Comparison of ENCODE assay signal across 12 cellular contexts in the genomic region with DNA sequence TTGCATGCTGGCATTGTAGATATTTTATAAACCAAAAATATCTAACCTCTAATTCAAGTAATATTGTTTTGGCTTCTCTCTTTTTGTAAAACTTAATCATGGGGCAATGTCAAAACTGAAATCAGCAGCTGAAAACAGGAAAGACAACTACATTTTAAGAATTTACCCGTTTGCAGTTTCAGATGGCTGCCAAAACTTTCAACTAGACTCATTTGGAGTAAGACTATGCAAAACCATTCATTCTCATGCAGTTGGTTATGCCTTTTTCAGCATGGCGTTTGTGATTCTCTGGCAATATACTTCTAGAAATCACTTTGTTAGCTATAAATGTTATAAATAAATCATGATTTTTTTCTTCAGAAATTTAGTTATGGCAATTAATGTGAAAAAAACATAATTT.
DNase-seq lines count a peak whose midpoint lies in the region; ATAC-seq and TF ChIP-seq lines count a peak whose summit lies in the region.
"Had no signal": no experiment of that assay in that cellular context is flagged by ENCODE, and none has a peak within 500 bp of the region (broad histone marks: within the 10 kb centered on the region; RNA-seq: fewer than 3 reads in every experiment).

No MANE protein-coding gene starts in this region.

- no peak overlapping the region for H3K9ac ChIP-seq in mammary epithelial cell (ENCODE audit: insufficient read depth, low read length)

- in situ Hi-C loops in mammary epithelial cell (cut with MboI; ENCODE audit: low sequenced_read_pairs in 2 of 2) = no loop called here

- no peak overlapping the region for H3K27ac ChIP-seq in mammary epithelial cell (ENCODE audit: insufficient read depth, low read depth, low read length)
- H3K27ac ChIP-seq: HL-60 had no signal

- CTCF ChIA-PET in mammary epithelial cell (lab: Charles Lee; ENCODE audit: low non-redundant PET) = no interaction called here

- no peaks in the 10 kb centered on the region for H3K36me3 ChIP-seq in mammary epithelial cell (ENCODE audit: insufficient read depth, low read length)

- H3K27ac Mint-ChIP-seq in chondrocyte (ENCODE audit: unreplicated experiment) = no peak overlapping the region
- H3K27ac Mint-ChIP-seq: B cell had no signal

- no peaks in the 10 kb centered on the region for H3K4me1 ChIP-seq in mammary epithelial cell (ENCODE audit: insufficient read depth, low read length)

- peaks cover 11% of the 10 kb centered on the region for H3K27me3 Mint-ChIP-seq in chondrocyte (ENCODE audit: low read depth)

- 63% methylated on average over 2 of the region's 2 CpGs for WGBS in mammary epithelial cell (ENCODE audit: low coverage, missing lambda C conversion rate)

- no TSS peak for BruUV-seq in mammary epithelial cell (replicated peaks; lab: Mats Ljungman, UMichigan)

- H3K9me3 ChIP-seq in mammary epithelial cell (replicated peaks; ENCODE audit: insufficient read depth, low read length) = no peaks in the 10 kb centered on the region

- no peak overlapping the region for H3K4me3 ChIP-seq in mammary epithelial cell (replicated peaks in 1 of 3; ENCODE audit: insufficient read depth in 1 of 3, low read depth in 2 of 3, low read length in 3 of 3)

- dilution Hi-C loops in mammary epithelial cell (cut with HindIII; ENCODE audit: low sequenced_read_pairs) = no loop called here

- no peak overlapping the region for H3K4me2 ChIP-seq in mammary epithelial cell (ENCODE audit: insufficient read depth, low read depth, low read length)

- ATAC-seq in GM18861 (IDR thresholded peaks at IDR 0.05; ENCODE audit: unreplicated experiment) (peak; percentile 80), GM21390 (IDR thresholded peaks at IDR 0.05; ENCODE audit: unreplicated experiment) (peak; percentile 86), HG02973 (IDR thresholded peaks at IDR 0.05; ENCODE audit: unreplicated experiment) (peak; percentile 86), HG03558 (IDR thresholded peaks at IDR 0.05; ENCODE audit: extremely low read depth, unreplicated experiment) (peak; percentile 64)

- H3K4me3 Mint-ChIP-seq in chondrocyte (ENCODE audit: unreplicated experiment) = no peak overlapping the region
- H3K4me3 Mint-ChIP-seq: B cell had no signal

- no peaks in the 10 kb centered on the region for H3K27me3 ChIP-seq in mammary epithelial cell (ENCODE audit: insufficient read depth, low read length)

- no peaks in the 10 kb centered on the region for H4K20me1 ChIP-seq in mammary epithelial cell (ENCODE audit: insufficient read depth, low read length)

- H2AFZ ChIP-seq in mammary epithelial cell (ENCODE audit: low read depth, low read length) = no peak overlapping the region

- peaks cover 5% of the 10 kb centered on the region for H3K4me1 Mint-ChIP-seq in chondrocyte (ENCODE audit: low read depth)
- H3K4me1 Mint-ChIP-seq: B cell had no signal

- H3K36me3 Mint-ChIP-seq in chondrocyte (ENCODE audit: low read depth) = no peaks in the 10 kb centered on the region

- TF ChIP-seq CTCF in mammary epithelial cell (conservative IDR thresholded peaks at IDR 0.05 in 1 of 2, IDR thresholded peaks at IDR 0.05 in 1 of 2; ENCODE audit: extremely low read depth in 1 of 2, insufficient read depth in 1 of 2, low read depth in 1 of 2, low read length in 2 of 2) (no peak), chondrocyte (IDR thresholded peaks at IDR 0.05) (no peak)

- H3K79me2 ChIP-seq in mammary epithelial cell (ENCODE audit: insufficient read depth, low read length) = no peaks in the 10 kb centered on the region

- intact Hi-C loops in mammary epithelial cell (cut with micrococcal nuclease) = loop anchor here (10.0 kb wide), 1 partner anchor 692 kb away; no protein-coding TSS in a partner anchor

- DNase-seq in dedifferentiated amniotic fluid mesenchymal stem cell (ENCODE audit: extremely low spot score) = no peak
- DNase-seq in foreskin melanocyte = no peak
- no peak for DNase-seq in mammary epithelial cell
- DNase-seq in chondrocyte (ENCODE audit: low spot score) = no peak
- DNase-seq: DMS53, NCI-H510A treated with DMSO at 0.1 percent for 48 hours had no signal

- H3K9me3 Mint-ChIP-seq in chondrocyte (ENCODE audit: low read depth) = peaks cover 13% of the 10 kb centered on the region
